15 cellular contexts compared by ENCODE assay signal in genomic region chr2:201930831-201931230, GRCh38.
"Had no signal": no experiment of that assay in that cellular context is flagged by ENCODE, and none has a peak within 500 bp of the region (broad histone marks: within the 10 kb centered on the region; RNA-seq: fewer than 3 reads in every experiment).

No MANE protein-coding gene starts in this region.

- H3K27me3 ChIP-seq: ascending aorta, gastroesophageal sphincter had no signal

- H3K27ac ChIP-seq: ascending aorta, gastroesophageal sphincter, heart right ventricle, spleen, VCaP had no signal

- H3K9me3 ChIP-seq: ascending aorta, gastroesophageal sphincter had no signal

- H3K4me3 ChIP-seq: ascending aorta, gastroesophageal sphincter, heart right ventricle, lung, spleen had no signal

- H3K36me3 ChIP-seq: ascending aorta, gastroesophageal sphincter, heart right ventricle, spleen had no signal

- ATAC-seq: activated naive CD8-positive, alpha-beta T cell treated with anti-CD3 and anti-CD28 coated beads, Interleukin-2, amount 50 U/mL, for 24 hours; activated T-helper 17 cell treated with anti-CD3 and anti-CD28 coated beads, Interleukin-2, amount 50 U/mL, for 72 hours; gastroesophageal sphincter; heart right ventricle; left cardiac atrium; naive thymus-derived CD4-positive, alpha-beta T cell; sciatic nerve had no signal

- H3K4me1 ChIP-seq: ascending aorta, gastroesophageal sphincter, spleen had no signal

- DNase-seq: activated CD4-positive, alpha-beta T cell treated with anti-CD3 and anti-CD28 coated beads for 1 hour; activated CD4-positive, alpha-beta T cell treated with anti-CD3 and anti-CD28 coated beads, Interleukin-2, amount 50 U/mL, for 4 hours; activated naive CD4-positive, alpha-beta T cell treated with Interleukin-2 at 50 U/mL for 16 hours; activated naive CD8-positive, alpha-beta T cell treated with anti-CD3 and anti-CD28 coated beads, Interleukin-2, amount 50 U/mL, for 24 hours; heart right ventricle; left cardiac atrium; naive thymus-derived CD4-positive, alpha-beta T cell; nucleus accumbens; spleen had no signal
